Comparison of ENCODE assay signal across 1 cellular context in the genomic region with DNA sequence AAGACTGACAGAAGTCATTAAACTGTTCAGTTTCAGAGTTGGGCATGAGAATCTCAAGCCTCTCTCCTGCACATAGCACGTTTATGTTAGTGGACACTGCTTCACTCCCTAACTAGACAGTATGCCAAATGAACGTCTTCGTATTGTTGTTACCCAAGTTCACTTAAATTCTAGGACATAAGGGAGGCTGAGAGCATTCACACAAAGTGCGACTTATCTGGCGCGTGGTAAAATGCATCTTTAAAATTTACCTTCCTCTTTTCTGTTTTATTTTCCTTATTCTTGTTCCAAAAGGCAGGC.
TF ChIP-seq lines count a peak whose summit lies in the region.

No MANE protein-coding gene starts in this region.

TF ChIP-seq in SK-N-SH, 30 proteins besides CTCF, POLR2A, EP300 and RAD21 (continued from another document):
- TF ChIP-seq, protein P1, sequence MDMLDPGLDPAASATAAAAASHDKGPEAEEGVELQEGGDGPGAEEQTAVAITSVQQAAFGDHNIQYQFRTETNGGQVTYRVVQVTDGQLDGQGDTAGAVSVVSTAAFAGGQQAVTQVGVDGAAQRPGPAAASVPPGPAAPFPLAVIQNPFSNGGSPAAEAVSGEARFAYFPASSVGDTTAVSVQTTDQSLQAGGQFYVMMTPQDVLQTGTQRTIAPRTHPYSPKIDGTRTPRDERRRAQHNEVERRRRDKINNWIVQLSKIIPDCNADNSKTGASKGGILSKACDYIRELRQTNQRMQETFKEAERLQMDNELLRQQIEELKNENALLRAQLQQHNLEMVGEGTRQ (IDR thresholded peaks at IDR 0.05; ENCODE audit: borderline replicate concordance, low read depth, low read length) = no peak
- TF ChIP-seq FOSL2 (IDR thresholded peaks at IDR 0.05; ENCODE audit: borderline replicate concordance, low read depth) (no peak), RFX5 (IDR thresholded peaks at IDR 0.05; ENCODE audit: low read length) (no peak), RCOR1 (IDR thresholded peaks at IDR 0.05; ENCODE audit: low read length) (no peak), NRF1 (IDR thresholded peaks at IDR 0.05; ENCODE audit: low read depth, low read length) (no peak), EZH2phosphoT487 (IDR thresholded peaks at IDR 0.05; ENCODE audit: borderline replicate concordance, low read depth) (no peak)
TF ChIP-seq in SK-N-SH: peak in this region for 0.
